In genomic region chr11:133072858-133073582, GRCh38 we compare ENCODE assay signal across 24 cellular contexts.
"Had no signal": no experiment of that assay in that cellular context is flagged by ENCODE, and none has a peak within 500 bp of the region (broad histone marks: within the 10 kb centered on the region; RNA-seq: fewer than 3 reads in every experiment).

No MANE protein-coding gene starts in this region.

- H3K36me3 Mint-ChIP-seq: mesothelial cell of epicardium; naive B cell; natural killer cell treated with Interleukin-12 subunit alpha and Interleukin-12 subunit beta and Interleukin-15 and Interleukin-18, amount 100 ng/mL, for 72 hours; stimulated activated naive B cell treated with anti-CD40 and anti-IgM and Interleukin-4, amounts not matched to agents 10 μg/mL and 1 μg/mL and 100 μg/mL, for 72 hours had no signal

- DNase-seq: hippocampal formation; kidney glomerular epithelial cell; left colon; left ventricle myocardium inferior; mesendoderm; naive B cell; ovary; right lobe of liver; stimulated activated CD4-positive, alpha-beta T cell treated with anti-CD3 and anti-CD28 coated beads, Interleukin-12 subunit alpha, Interleukin-12 subunit beta, amount 100 ng/mL, for 4 hours; stimulated activated CD4-positive, alpha-beta T cell treated with anti-CD3 and anti-CD28 coated beads, Interleukin-15, amount 100 ng/mL, for 24 hours; stimulated activated CD4-positive, alpha-beta T cell treated with anti-CD3 and anti-CD28 coated beads, Interleukin-2, amount 100 ng/mL, for 24 hours; stimulated activated CD4-positive, alpha-beta T cell treated with anti-CD3 and anti-CD28 coated beads, Interleukin-4, amount 100 ng/mL, for 1 hour; stimulated activated naive B cell treated with anti-CD40 and anti-IgM and Interleukin-4, amounts not matched to agents 10 μg/mL and 1 μg/mL and 100 μg/mL, for 72 hours; stimulated activated naive CD8-positive, alpha-beta T cell treated with anti-CD3 and anti-CD28 coated beads, Interleukin-15, Interleukin-2, amounts not matched to agents 100 U/mL and 50 U/mL, for 24 hours; stomach; testis; thyroid gland; transverse colon; upper lobe of right lung had no signal

- H3K9me3 ChIP-seq: left ventricle myocardium inferior, ovary, right atrium auricular region, right lobe of liver, stomach, testis, thyroid gland, transverse colon, upper lobe of right lung had no signal

- H3K36me3 ChIP-seq: left ventricle myocardium inferior, ovary, right atrium auricular region, right lobe of liver, stomach, thyroid gland, transverse colon, upper lobe of right lung had no signal

- H3K4me3 Mint-ChIP-seq: mesothelial cell of epicardium; natural killer cell treated with Interleukin-12 subunit alpha and Interleukin-12 subunit beta and Interleukin-15 and Interleukin-18, amount 100 ng/mL, for 72 hours; stimulated activated naive B cell treated with anti-CD40 and anti-IgM and Interleukin-4, amounts not matched to agents 10 μg/mL and 1 μg/mL and 100 μg/mL, for 72 hours had no signal

- H3K27me3 ChIP-seq: ovary, right atrium auricular region, right lobe of liver, testis, thyroid gland had no signal

- H3K4me3 ChIP-seq: left ventricle myocardium inferior, lung, ovary, right atrium auricular region, right lobe of liver, stomach, testis, thyroid gland, transverse colon, upper lobe of right lung had no signal

- ATAC-seq: left colon; right lobe of liver; stimulated activated naive B cell treated with anti-CD40 and anti-IgM and Interleukin-4, amounts not matched to agents 10 μg/mL and 1 μg/mL and 100 μg/mL, for 72 hours; stimulated activated naive CD8-positive, alpha-beta T cell treated with anti-CD3 and anti-CD28 coated beads, Interleukin-15, Interleukin-2, amounts not matched to agents 100 U/mL and 50 U/mL, for 24 hours; upper lobe of right lung had no signal

- H3K9me3 Mint-ChIP-seq: mesothelial cell of epicardium; natural killer cell treated with Interleukin-12 subunit alpha and Interleukin-12 subunit beta and Interleukin-15 and Interleukin-18, amount 100 ng/mL, for 72 hours had no signal

- H3K27ac Mint-ChIP-seq: mesothelial cell of epicardium; natural killer cell treated with Interleukin-12 subunit alpha and Interleukin-12 subunit beta and Interleukin-15 and Interleukin-18, amount 100 ng/mL, for 72 hours; progenitor cell of endocrine pancreas; stimulated activated naive B cell treated with anti-CD40 and anti-IgM and Interleukin-4, amounts not matched to agents 10 μg/mL and 1 μg/mL and 100 μg/mL, for 72 hours had no signal

- H3K27ac ChIP-seq: left ventricle myocardium inferior, ovary, right atrium auricular region, right lobe of liver, stomach, testis, thyroid gland, transverse colon, upper lobe of right lung had no signal

- H3K4me1 Mint-ChIP-seq: mesothelial cell of epicardium; naive B cell; stimulated activated naive B cell treated with anti-CD40 and anti-IgM and Interleukin-4, amounts not matched to agents 10 μg/mL and 1 μg/mL and 100 μg/mL, for 72 hours had no signal

- H3K4me1 ChIP-seq: left ventricle myocardium inferior, right atrium auricular region, right lobe of liver, stomach, testis, thyroid gland, transverse colon, upper lobe of right lung had no signal
